21 cellular contexts compared by ENCODE assay signal in the genomic region with DNA sequence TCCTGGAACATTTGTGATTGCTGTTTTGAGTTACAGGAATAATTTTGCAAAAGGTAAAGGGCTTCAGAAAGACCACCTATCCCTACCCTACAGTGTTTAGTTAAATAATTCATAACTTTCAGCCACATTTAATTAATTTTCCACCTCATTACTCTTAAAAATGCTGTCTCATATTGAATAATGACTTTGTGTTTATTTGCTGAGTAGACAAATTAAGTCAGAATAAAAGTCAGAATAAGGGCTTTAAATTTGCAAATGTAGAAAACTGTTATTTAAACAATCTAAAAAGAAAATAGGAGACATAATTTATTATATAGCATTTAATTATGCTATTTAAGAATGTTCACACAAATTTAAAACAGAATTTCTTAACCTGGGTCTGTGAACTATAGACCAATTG.
DNase-seq lines count a peak whose midpoint lies in the region; ATAC-seq, FAIRE-seq and TF ChIP-seq lines count a peak whose summit lies in the region.
"Had no signal": no experiment of that assay in that cellular context is flagged by ENCODE, and none has a peak within 500 bp of the region (broad histone marks: within the 10 kb centered on the region; RNA-seq: fewer than 3 reads in every experiment).

No MANE protein-coding gene starts in this region.

- TF ChIP-seq CTCF in A549 (IDR thresholded peaks at IDR 0.05) (no peak), IMR-90 (conservative IDR thresholded peaks at IDR 0.05; ENCODE audit: low read depth, low read length) (no peak), H1 (IDR thresholded peaks at IDR 0.05; ENCODE audit: control extremely low read depth in 1 of 3, insufficient read depth in 1 of 3, low read depth in 1 of 3, low read length in 3 of 3) (no peak)

- H2BK120ac ChIP-seq in IMR-90 (ENCODE audit: low read depth, low read length) (no peak overlapping the region), H1 (replicated peaks; ENCODE audit: low read depth, low read length) (no peak overlapping the region)

- H2BK20ac ChIP-seq in IMR-90 (ENCODE audit: low read depth, low read length) (no peak overlapping the region), H1 (ENCODE audit: low read length) (no peak overlapping the region)

- H4K20me1 ChIP-seq in IMR-90 (ENCODE audit: insufficient read depth, low read length) (no peaks in the 10 kb centered on the region), H1 (replicated peaks in 1 of 2; ENCODE audit: control insufficient read depth in 1 of 2, insufficient read depth in 2 of 2, low read length in 2 of 2) (no peaks in the 10 kb centered on the region)
- H4K20me1 ChIP-seq: BLaER1 treated with 17β-estradiol and CSF1 and Interleukin-3, amounts not matched to agents 10 nM and 100 nM had no signal

- dilution Hi-C loops in IMR-90 (cut with HindIII; ENCODE audit: low sequenced_read_pairs, unreplicated experiment) = no loop called here

- H3K4ac ChIP-seq in IMR-90 (ENCODE audit: low read depth, low read length) = no peak overlapping the region
- no peak overlapping the region for H3K4ac ChIP-seq in H1 (replicated peaks; ENCODE audit: insufficient read length, low read depth, low read length)

- H2AK5ac ChIP-seq in IMR-90 (ENCODE audit: low read depth, low read length) (no peak overlapping the region), H1 (ENCODE audit: low read depth, low read length) (no peak overlapping the region)

- H3K9ac ChIP-seq in IMR-90 (ENCODE audit: low read depth, low read length) = no peak overlapping the region
- peak overlapping the region; percentile 13 for H3K9ac ChIP-seq in adipocyte (ENCODE audit: low read length)
- no peak overlapping the region for H3K9ac ChIP-seq in H1 (replicated peaks in 1 of 4; ENCODE audit: extremely low read depth in 1 of 4, low read depth in 3 of 4, low read length in 3 of 4)
- H3K9ac ChIP-seq: BLaER1 treated with 17β-estradiol and CSF1 and Interleukin-3, amounts not matched to agents 10 nM and 100 nM had no signal

- TF ChIP-seq POLR2A in A549 (IDR thresholded peaks at IDR 0.05; ENCODE audit: low read length) (no peak), IMR-90 (IDR thresholded peaks at IDR 0.05; ENCODE audit: low read depth, low read length) (no peak), H1 (IDR thresholded peaks at IDR 0.05; ENCODE audit: control extremely low read depth in 1 of 2, low read depth in 2 of 2, low read length in 2 of 2) (no peak)

- H3K56ac ChIP-seq in IMR-90 (ENCODE audit: extremely low read depth, insufficient read depth, low read length) (no peak overlapping the region), H1 (replicated peaks; ENCODE audit: insufficient read length, low read depth, low read length) (no peak overlapping the region)

- no peaks in the 10 kb centered on the region for H3K79me2 ChIP-seq in H1 (ENCODE audit: control insufficient read depth in 1 of 2, insufficient read depth in 2 of 2, low read length in 2 of 2)

- in situ Hi-C loops in IMR-90 (cut with MboI; ENCODE audit: low sequenced_read_pairs) (no loop called here), KBM-7 (cut with MboI; ENCODE audit: low pct_unique_long_range_greater_than_20kb, low sequenced_read_pairs) (no loop called here)

- H3K14ac ChIP-seq in IMR-90 (replicated peaks; ENCODE audit: low read depth, low read length) (no peak overlapping the region), H1 (ENCODE audit: insufficient read length) (no peak overlapping the region)

- H3K27me3 ChIP-seq in IMR-90 (ENCODE audit: control insufficient read depth, insufficient read depth, low read length) (peaks cover 2% of the 10 kb centered on the region; the same call in 1 of the 2 replicates), adipocyte (replicated peaks; ENCODE audit: control insufficient read depth, insufficient read depth, low read length) (no peaks in the 10 kb centered on the region), H1 (replicated peaks in 1 of 4; ENCODE audit: control insufficient read depth in 3 of 4, extremely low read depth in 1 of 4, insufficient read depth in 3 of 4, low read length in 3 of 4) (no peaks in the 10 kb centered on the region)
- H3K27me3 ChIP-seq: BLaER1 treated with 17β-estradiol and CSF1 and Interleukin-3, amounts not matched to agents 10 nM and 100 nM had no signal

- H3K4me2 ChIP-seq in A549 (no peak overlapping the region), IMR-90 (ENCODE audit: low read depth, low read length) (no peak overlapping the region), H1 (ENCODE audit: insufficient read depth in 1 of 2, low read depth in 2 of 2, low read length in 2 of 2) (no peak overlapping the region)
- H3K4me2 ChIP-seq: BLaER1 treated with 17β-estradiol and CSF1 and Interleukin-3, amounts not matched to agents 10 nM and 100 nM had no signal

- no peaks in the 10 kb centered on the region for H3K9me3 ChIP-seq in A549
- no peaks in the 10 kb centered on the region for H3K9me3 ChIP-seq in IMR-90 (ENCODE audit: control insufficient read depth, insufficient read depth, low read length)
- H3K9me3 ChIP-seq in adipocyte (ENCODE audit: control insufficient read depth, low read length) = no peaks in the 10 kb centered on the region
- H3K9me3 ChIP-seq in H1 (ENCODE audit: insufficient read depth in 2 of 2, low read depth in 1 of 2, low read length in 1 of 2) = no peaks in the 10 kb centered on the region

- TF ChIP-seq EP300 in A549 (IDR thresholded peaks at IDR 0.05) = no peak
- no peak for TF ChIP-seq EP300 in H1 (IDR thresholded peaks at IDR 0.05; ENCODE audit: borderline replicate concordance in 1 of 2, low read depth in 2 of 2, low read length in 2 of 2)

- no peak overlapping the region for H3K18ac ChIP-seq in IMR-90 (ENCODE audit: low read depth, low read length)
- no peak overlapping the region for H3K18ac ChIP-seq in H1 (ENCODE audit: extremely low read depth, low read length)

- no peak overlapping the region for H2BK5ac ChIP-seq in IMR-90 (ENCODE audit: low read depth, low read length, poor library complexity, severe bottlenecking)
- H2BK5ac ChIP-seq in H1 (ENCODE audit: low read depth, low read length) = no peak overlapping the region

- ATAC-seq in A549 (no peak), IMR-90 (ENCODE audit: low read depth) (no peak), GM19023 (IDR thresholded peaks at IDR 0.05; ENCODE audit: unreplicated experiment) (no peak)
- ATAC-seq: CD8-positive, alpha-beta T cell had no signal

- no peak overlapping the region for H2BK12ac ChIP-seq in H1 (ENCODE audit: low read depth, low read length)

- DNase-seq in A549 (ENCODE audit: low read depth in 1 of 2, low spot score in 1 of 2) = no peak
- DNase-seq in IMR-90 = no peak
- no peak for DNase-seq in adipocyte (ENCODE audit: low read depth)
- no peak for DNase-seq in H1 (ENCODE audit: low read depth in 1 of 2, low spot score in 2 of 2)
- DNase-seq in posterior vena cava (ENCODE audit: low spot score) = no peak
- DNase-seq in KBM-7 = no peak
- DNase-seq: 8988T; AML-193; Caco-2; Calu3; CD4-positive, alpha-beta T cell; CD8-positive, alpha-beta T cell; DMS79 treated with DMSO at 0.1 percent for 48 hours; GF-D8 had no signal

- H3K79me1 ChIP-seq in IMR-90 (ENCODE audit: low read depth in 1 of 2, low read length in 2 of 2) (no peaks in the 10 kb centered on the region), H1 (ENCODE audit: low read depth, low read length) (no peaks in the 10 kb centered on the region)

- H3K4me1 ChIP-seq in A549 (no peaks in the 10 kb centered on the region), IMR-90 (ENCODE audit: control insufficient read depth, insufficient read depth, low read length) (no peaks in the 10 kb centered on the region), adipocyte (ENCODE audit: control insufficient read depth, insufficient read depth, low read length) (peaks cover 11% of the 10 kb centered on the region), H1 (replicated peaks in 1 of 4; ENCODE audit: control insufficient read depth in 3 of 4, insufficient read depth in 4 of 4, low read length in 3 of 4) (no peaks in the 10 kb centered on the region)
- H3K4me1 ChIP-seq: Caco-2 had no signal

- intact Hi-C loops in IMR-90 (cut with micrococcal nuclease) (no loop called here), posterior vena cava (cut with DNase I) (no loop called here)

- H3K27ac ChIP-seq in A549 (no peak overlapping the region), IMR-90 (ENCODE audit: insufficient read depth, low read length) (no peak overlapping the region), H1 (ENCODE audit: low read depth, low read length) (no peak overlapping the region)
- H3K27ac ChIP-seq: BLaER1 treated with 17β-estradiol and CSF1 and Interleukin-3, amounts not matched to agents 10 nM and 100 nM; C4-2B had no signal

- H2BK15ac ChIP-seq in IMR-90 (ENCODE audit: low read depth, low read length) (no peak overlapping the region), H1 (ENCODE audit: low read length) (no peak overlapping the region)

- H4K8ac ChIP-seq in IMR-90 (ENCODE audit: low read depth in 2 of 2, low read length in 2 of 2) (no peak overlapping the region), H1 (ENCODE audit: extremely low read depth, insufficient read depth, low read length) (no peak overlapping the region)

- TF ChIP-seq RAD21 in A549 (conservative IDR thresholded peaks at IDR 0.05 in 1 of 2, IDR thresholded peaks at IDR 0.05 in 1 of 2) (no peak), IMR-90 (IDR thresholded peaks at IDR 0.05; ENCODE audit: low read length) (no peak), H1 (IDR thresholded peaks at IDR 0.05 in 1 of 2, conservative IDR thresholded peaks at IDR 0.05 in 1 of 2; ENCODE audit: low read depth in 2 of 2, low read length in 2 of 2) (no peak)

- no peak overlapping the region for H3K4me3 ChIP-seq in A549
- H3K4me3 ChIP-seq in IMR-90 (ENCODE audit: insufficient read depth, low read depth, low read length) = no peak overlapping the region
- no peak overlapping the region for H3K4me3 ChIP-seq in adipocyte (ENCODE audit: low read length)
- no peak overlapping the region for H3K4me3 ChIP-seq in H1 (ENCODE audit: extremely low read depth in 1 of 4, insufficient read depth in 2 of 4, low read depth in 3 of 4, low read length in 4 of 4)
- H3K4me3 ChIP-seq: BLaER1 treated with 17β-estradiol and CSF1 and Interleukin-3, amounts not matched to agents 10 nM and 100 nM had no signal

- FAIRE-seq in A549 (lab: Jason Lieb, UNC) (no peak), H1 (lab: Jason Lieb, UNC) (no peak)
- FAIRE-seq: A204.1, D721Med, G401.6, GM12891 had no signal

- POLR2A ChIA-PET in A549 (lab: Yijun Ruan, JAX) = no interaction called here
- POLR2A ChIA-PET in IMR-90 (lab: Charles Lee; ENCODE audit: unreplicated experiment) = no interaction called here
- POLR2A ChIA-PET in H1 (lab: Charles Lee; ENCODE audit: partially characterized antibody) = no interaction called here

- CTCF ChIA-PET in A549 (lab: Yijun Ruan, JAX) = no interaction called here
- CTCF ChIA-PET in IMR-90 (lab: Yijun Ruan, JAX) = no interaction called here
- CTCF ChIA-PET in H1 (lab: Charles Lee; ENCODE audit: partially characterized antibody) = no interaction called here

- H2AFZ ChIP-seq in IMR-90 (replicated peaks; ENCODE audit: low read length, poor library complexity) (no peak overlapping the region), H1 (ENCODE audit: low read length) (no peak overlapping the region)

- no peaks in the 10 kb centered on the region for H3K36me3 ChIP-seq in IMR-90 (ENCODE audit: control insufficient read depth, insufficient read depth, low read length)
- no peaks in the 10 kb centered on the region for H3K36me3 ChIP-seq in adipocyte (ENCODE audit: control insufficient read depth, insufficient read depth, low read length, severe bottlenecking)
- H3K36me3 ChIP-seq in H1 (ENCODE audit: control insufficient read depth in 2 of 4, insufficient read depth in 4 of 4, low read length in 3 of 4) = no peaks in the 10 kb centered on the region
- H3K36me3 ChIP-seq: BLaER1 treated with 17β-estradiol and CSF1 and Interleukin-3, amounts not matched to agents 10 nM and 100 nM had no signal

- H4K91ac ChIP-seq in IMR-90 (ENCODE audit: insufficient read depth, low read depth, low read length) (no peak overlapping the region), H1 (replicated peaks; ENCODE audit: insufficient read length, low read length) (no peak overlapping the region)

- H2AK9ac ChIP-seq in IMR-90 (replicated peaks; ENCODE audit: low read depth, low read length, poor library complexity) = no peak overlapping the region

- BruUV-seq in IMR-90 (replicated peaks; lab: Mats Ljungman, UMichigan) = no TSS peak

- H3K23ac ChIP-seq in IMR-90 (ENCODE audit: low read depth, low read length) (no peak overlapping the region), H1 (ENCODE audit: insufficient read length) (no peak overlapping the region)

- no peaks in the 10 kb centered on the region for H3K9me1 ChIP-seq in IMR-90 (ENCODE audit: insufficient read depth, low read length)

- H4K5ac ChIP-seq in IMR-90 (ENCODE audit: low read depth, low read length) (no peak overlapping the region), H1 (ENCODE audit: insufficient read length, low read depth, low read length) (no peak overlapping the region)

- no peaks in the 10 kb centered on the region for H3K23me2 ChIP-seq in H1 (ENCODE audit: low read depth, low read length)
